In the genomic region with DNA sequence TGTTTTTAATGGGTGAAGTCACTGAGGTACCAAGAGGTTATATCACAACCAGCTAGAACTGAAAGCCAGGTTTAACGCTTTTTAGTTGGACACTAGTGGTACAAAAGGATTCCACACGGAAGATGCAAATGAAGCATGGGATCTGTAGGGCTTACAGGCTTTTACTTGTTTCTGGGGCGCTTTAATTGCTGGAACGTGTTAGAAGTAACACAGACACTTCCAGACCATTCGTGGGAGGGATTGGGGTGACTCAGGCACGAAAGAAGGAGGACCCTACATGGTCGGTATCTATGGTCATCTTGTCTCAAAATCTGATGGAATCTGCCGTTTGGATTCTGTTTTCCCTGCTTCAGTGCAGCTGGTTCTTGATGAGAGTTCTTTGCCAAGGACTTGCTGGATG, we compare ENCODE assay signal across 8 cellular contexts. TPM values are rescaled to one million over a fixed set of nuclear protein-coding genes. Genes with fewer than 3 reads are reported as not detected.
DNase-seq lines count a peak whose midpoint lies in the region; ATAC-seq and TF ChIP-seq lines count a peak whose summit lies in the region.

No MANE protein-coding gene starts in this region.

- peaks cover 0 to 32% (median 0%) of the 10 kb centered on the region in 3 donors for H3K36me3 ChIP-seq in Peyer's patch
- no peaks in the 10 kb centered on the region for H3K36me3 ChIP-seq in parathyroid adenoma (ENCODE audit: control insufficient read depth, insufficient read depth, low read length)
- H3K36me3 ChIP-seq in mucosa of descending colon (ENCODE audit: low read depth): no peaks in the 10 kb centered on the region

- no peaks in the 10 kb centered on the region for H3K9me3 ChIP-seq in Peyer's patch
- H3K9me3 ChIP-seq in parathyroid adenoma (ENCODE audit: control insufficient read depth, low read length): no peaks in the 10 kb centered on the region
- no peaks in the 10 kb centered on the region for H3K9me3 ChIP-seq in mucosa of descending colon

- DNase-seq in ELR (ENCODE audit: low read depth): peak; percentile 46
- no peak for DNase-seq in Peyer's patch
- no peak for DNase-seq in epithelial cell of proximal tubule (ENCODE audit: low read depth)
- DNase-seq in sciatic nerve (ENCODE audit: low spot score): no peak
- no peak for DNase-seq in stimulated activated CD4-positive, alpha-beta T cell treated with anti-CD3 and anti-CD28 coated beads, Interleukin-12 subunit alpha, Interleukin-12 subunit beta, amount 100 ng/mL, for 4 hours
- no peak for DNase-seq in mucosa of descending colon

- H3K4me1 ChIP-seq in Peyer's patch: peaks cover 0 to 28% (median 3%) of the 10 kb centered on the region in 4 donors
- no peaks in the 10 kb centered on the region for H3K4me1 ChIP-seq in parathyroid adenoma
- H3K4me1 ChIP-seq in mucosa of descending colon (ENCODE audit: low read depth): peaks cover 11% of the 10 kb centered on the region

- peak overlapping the region; percentile 76 for H3K4me2 ChIP-seq in parathyroid adenoma (ENCODE audit: low read length)

- H3K27ac ChIP-seq in Peyer's patch (no peak overlapping the region), parathyroid adenoma (no peak overlapping the region)

- H3K27me3 ChIP-seq in Peyer's patch (no peaks in the 10 kb centered on the region), parathyroid adenoma (ENCODE audit: control insufficient read depth, insufficient read depth, low read length) (no peaks in the 10 kb centered on the region)

- peak overlapping the region; percentile 70 to 97 (median 80) for H3K4me3 ChIP-seq in Peyer's patch
- peak overlapping the region; percentile 82 for H3K4me3 ChIP-seq in epithelial cell of proximal tubule (ENCODE audit: low read depth, low read length)
- H3K4me3 ChIP-seq in parathyroid adenoma (ENCODE audit: low read depth, low read length): peak overlapping the region; percentile 92
- H3K4me3 ChIP-seq in mucosa of descending colon: no peak overlapping the region

- TF ChIP-seq CTCF in Peyer's patch (IDR thresholded peaks at IDR 0.05) (no peak), epithelial cell of proximal tubule (conservative IDR thresholded peaks at IDR 0.05; ENCODE audit: low read depth, low read length) (no peak), parathyroid adenoma (IDR thresholded peaks at IDR 0.05) (no peak), mucosa of descending colon (IDR thresholded peaks at IDR 0.05) (no peak)

- no peak for TF ChIP-seq POLR2A in Peyer's patch (IDR thresholded peaks at IDR 0.05)

- H3K79me2 ChIP-seq in parathyroid adenoma: peaks cover 14% of the 10 kb centered on the region

- no peak overlapping the region for H2AFZ ChIP-seq in parathyroid adenoma

- no peak overlapping the region for H3K9ac ChIP-seq in parathyroid adenoma

- ATAC-seq in GM19463 (IDR thresholded peaks at IDR 0.05; ENCODE audit: unreplicated experiment) (no peak), sciatic nerve (no peak), mucosa of descending colon (no peak)

- intact Hi-C loops in sciatic nerve (cut with DNase I): no loop called here
- intact Hi-C loops in mucosa of descending colon (cut with DNase I, micrococcal nuclease): no loop called here

RNA-seq across cellular contexts. Expression of a gene that starts 1.0 kb away (rescaled TPM):
- total RNA-seq in Peyer's patch: 10 to 100 TPM; 55.2 to 76.5 (median 67.0) TPM
- total RNA-seq in epithelial cell of proximal tubule: 79.3 and 111 TPM in 2 replicates
- 51.2 TPM for total RNA-seq in sciatic nerve
- 10 to 100 TPM; 72.0 to 79.5 (median 79.0) TPM for total RNA-seq in mucosa of descending colon

RNA-seq across cellular contexts. Expression of a gene that starts 12.6 kb away (rescaled TPM):
- total RNA-seq in Peyer's patch (not detected), epithelial cell of proximal tubule (1.0 and 2.2 TPM in 2 replicates), sciatic nerve (1.9 TPM), mucosa of descending colon (under 1 TPM in 1 of 3 donors, not detected in 2; 0.17 TPM)
